8 cellular contexts compared by ENCODE assay signal in genomic region chr11:71080239-71081097, GRCh38.
DNase-seq lines count a peak whose midpoint lies in the region; ATAC-seq and TF ChIP-seq lines count a peak whose summit lies in the region.

No MANE protein-coding gene starts in this region.

- H3K9ac ChIP-seq in adipocyte (ENCODE audit: low read length) = no peak overlapping the region

- no peak for ATAC-seq in HG02678 (IDR thresholded peaks at IDR 0.05; ENCODE audit: unreplicated experiment)

- no peak overlapping the region for H3K27ac ChIP-seq in DOHH2 (ENCODE audit: low read depth, low read length)

- no peaks in the 10 kb centered on the region for H3K9me2 ChIP-seq in DOHH2 (replicated peaks; ENCODE audit: control insufficient read depth, low read length)

- H3K9me3 ChIP-seq in DOHH2 (ENCODE audit: control insufficient read depth, insufficient read depth, low read length) (no peaks in the 10 kb centered on the region), adipocyte (ENCODE audit: control insufficient read depth, low read length) (no peaks in the 10 kb centered on the region)

- H3F3A ChIP-seq in DOHH2 (ENCODE audit: control insufficient read depth, insufficient read depth) = no peaks in the 10 kb centered on the region

- in situ Hi-C loops in KBM-7 (cut with MboI; ENCODE audit: low pct_unique_long_range_greater_than_20kb, low sequenced_read_pairs) = no loop called here

- DNase-seq in KBM-7 (peak; percentile 72), NOMO-1 treated with DMSO at 0.1 percent for 48 hours (lab: John Stamatoyannopoulos, UW; ENCODE audit: unreplicated experiment) (peak; percentile 51), adipocyte (ENCODE audit: low read depth) (peak; percentile 78), hypothalamus (lab: John Stamatoyannopoulos, UW) (peak in 40 of 51 donors; percentile 5 to 82 (median 47))
- peak; percentile 13 to 59 for DNase-seq in stimulated activated CD4-positive, alpha-beta T cell treated with anti-CD3 and anti-CD28 coated beads, Interleukin-12 subunit alpha, Interleukin-12 subunit beta, amount 100 ng/mL, for 24 hours (ENCODE audit: low read depth in 2 of 2)
- no peak for DNase-seq in effector CD4-positive, alpha-beta T cell

- H3K79me2 ChIP-seq in DOHH2 (ENCODE audit: control insufficient read depth, low read length) = no peaks in the 10 kb centered on the region

- TF ChIP-seq CTCF in DOHH2 (IDR thresholded peaks at IDR 0.05; ENCODE audit: low read depth, low read length, poor library complexity, severe bottlenecking) = peak; percentile 97

- H3K4me1 ChIP-seq in DOHH2 (ENCODE audit: control insufficient read depth, low read length) (no peaks in the 10 kb centered on the region), adipocyte (ENCODE audit: control insufficient read depth, insufficient read depth, low read length) (no peaks in the 10 kb centered on the region)

- H4K20me1 ChIP-seq in DOHH2 (ENCODE audit: control insufficient read depth, insufficient read depth, low read depth, low read length) = no peaks in the 10 kb centered on the region

- H3K36me3 ChIP-seq in DOHH2 (ENCODE audit: control insufficient read depth, low read length) (no peaks in the 10 kb centered on the region), adipocyte (ENCODE audit: control insufficient read depth, insufficient read depth, low read length, severe bottlenecking) (no peaks in the 10 kb centered on the region)

- H3K27me3 ChIP-seq in DOHH2 (ENCODE audit: control insufficient read depth, low read length) = no peaks in the 10 kb centered on the region
- no peaks in the 10 kb centered on the region for H3K27me3 ChIP-seq in adipocyte (replicated peaks; ENCODE audit: control insufficient read depth, insufficient read depth, low read length)

- H3K4me2 ChIP-seq in DOHH2 (ENCODE audit: low read length) = no peak overlapping the region

- H3K4me3 ChIP-seq in DOHH2 (ENCODE audit: low read length) (no peak overlapping the region), adipocyte (ENCODE audit: low read length) (no peak overlapping the region)
